1 cellular context compared by ENCODE assay signal in genomic region chr19:46844067-46844489, GRCh38.
A peak's percentile ranks its signal among the peaks of the same experiment; 100 is the strongest.
TF ChIP-seq lines count a peak whose summit lies in the region.

No MANE protein-coding gene starts in this region.

TF ChIP-seq in K562, 482 proteins besides CTCF, POLR2A, EP300 and RAD21 (continues in another document):
- TF ChIP-seq ZFP36 (IDR thresholded peaks at IDR 0.05; ENCODE audit: low read depth, low read length, partially characterized antibody) = no peak
- TF ChIP-seq KDM2B (CRISPR knock-in tag; IDR thresholded peaks at IDR 0.05) = no peak
- TF ChIP-seq ETS2 (tag; IDR thresholded peaks at IDR 0.05; ENCODE audit: borderline replicate concordance, poor library complexity, severe bottlenecking) = no peak
- peak; percentile 76 for TF ChIP-seq TAL1 (IDR thresholded peaks at IDR 0.05)
- TF ChIP-seq SAFB2 (IDR thresholded peaks at IDR 0.05; ENCODE audit: borderline replicate concordance, low read depth, low read length, severe bottlenecking) = no peak
- peak; percentile 87 for TF ChIP-seq CBFA2T3 (IDR thresholded peaks at IDR 0.05)
- no peak for TF ChIP-seq ZNF740 (CRISPR knock-in tag; IDR thresholded peaks at IDR 0.05)
- no peak for TF ChIP-seq ZNF740 (tag; IDR thresholded peaks at IDR 0.05)
- TF ChIP-seq ZNF24 (IDR thresholded peaks at IDR 0.05) = peak; percentile 31; the same call in 1 of the 2 replicates
- 0 out of 2 replicates have a peak, but pooled peaks have one; percentile 46 for TF ChIP-seq TARDBP (IDR thresholded peaks at IDR 0.05)
- TF ChIP-seq GMEB1 (CRISPR knock-in tag; IDR thresholded peaks at IDR 0.05) = no peak
- peak; percentile 51 to 55; a peak in 1 of 4 replicates for TF ChIP-seq ARNT (IDR thresholded peaks at IDR 0.05)
- TF ChIP-seq MAZ (CRISPR knock-in tag; conservative IDR thresholded peaks at IDR 0.05 in 1 of 2, IDR thresholded peaks at IDR 0.05 in 1 of 2) = 0 out of 4 replicates have a peak, but pooled peaks of 1 of the 2 experiments have one; percentile 55
- peak; percentile 60; the same call in 1 of the 2 replicates for TF ChIP-seq PHF21A (IDR thresholded peaks at IDR 0.05; ENCODE audit: borderline replicate concordance, low read depth)
- TF ChIP-seq TCF7L2 (IDR thresholded peaks at IDR 0.05; ENCODE audit: low read depth, low read length) = no peak
- TF ChIP-seq MLLT1 (IDR thresholded peaks at IDR 0.05) = peak in 1 of 2 experiments; percentile 64; a peak in 2 of 4 replicates
- 0 out of 2 replicates have a peak, but pooled peaks have one; percentile 6 for TF ChIP-seq MECOM (CRISPR knock-in tag; IDR thresholded peaks at IDR 0.05)
- TF ChIP-seq ZNF583 (CRISPR knock-in tag; IDR thresholded peaks at IDR 0.05) = no peak
- TF ChIP-seq SMARCC2 (IDR thresholded peaks at IDR 0.05; ENCODE audit: low read depth) = peak; percentile 88
- peak; percentile 94 for TF ChIP-seq HDAC2 (IDR thresholded peaks at IDR 0.05)
- 0 out of 2 replicates have a peak, but pooled peaks have one; percentile 44 for TF ChIP-seq ERF (CRISPR knock-in tag; IDR thresholded peaks at IDR 0.05)
- TF ChIP-seq CBFA2T2 (conservative IDR thresholded peaks at IDR 0.05) = peak; percentile 77
- no peak for TF ChIP-seq ZNF699 (CRISPR knock-in tag; IDR thresholded peaks at IDR 0.05; ENCODE audit: insufficient replicate concordance)
- TF ChIP-seq ZNF395 (CRISPR knock-in tag; IDR thresholded peaks at IDR 0.05) = 0 out of 2 replicates have a peak, but pooled peaks have one; percentile 34
- peak; percentile 29; the same call in 1 of the 2 replicates for TF ChIP-seq FOXM1 (IDR thresholded peaks at IDR 0.05; ENCODE audit: low read depth)
- TF ChIP-seq FOXM1 (CRISPR knock-in tag; IDR thresholded peaks at IDR 0.05; ENCODE audit: low read depth) = no peak
- TF ChIP-seq ZNF764 (CRISPR knock-in tag; IDR thresholded peaks at IDR 0.05; ENCODE audit: low read depth) = no peak
- TF ChIP-seq AFF1 (IDR thresholded peaks at IDR 0.05; ENCODE audit: low read depth in 1 of 2, partially characterized antibody in 2 of 2) = peak in 1 of 2 experiments; percentile 62
- TF ChIP-seq PHB2 (IDR thresholded peaks at IDR 0.05; ENCODE audit: low read depth) = peak; percentile 58; the same call in 1 of the 2 replicates
- TF ChIP-seq ZNF239 (CRISPR knock-in tag; IDR thresholded peaks at IDR 0.05) = peak; percentile 58
- TF ChIP-seq MTF1 (CRISPR knock-in tag; IDR thresholded peaks at IDR 0.05; ENCODE audit: borderline replicate concordance) = no peak
- TF ChIP-seq MBD2 (IDR thresholded peaks at IDR 0.05; ENCODE audit: borderline replicate concordance, low read depth) = no peak
- TF ChIP-seq DIDO1 (tag; IDR thresholded peaks at IDR 0.05; ENCODE audit: low read depth) = no peak
- TF ChIP-seq ATF3 (IDR thresholded peaks at IDR 0.05) = peak; percentile 90
- no peak for TF ChIP-seq ATF3 (CRISPR knock-in tag; conservative IDR thresholded peaks at IDR 0.05)
- TF ChIP-seq POU5F1 (IDR thresholded peaks at IDR 0.05; ENCODE audit: borderline replicate concordance, low read depth, low read length, partially characterized antibody) = no peak
- peak in 1 of 2 experiments; percentile 14; a peak in 1 of 3 replicates for TF ChIP-seq CBX3 (IDR thresholded peaks at IDR 0.05; ENCODE audit: borderline replicate concordance in 1 of 2, low read length in 2 of 2)
- TF ChIP-seq JUND (IDR thresholded peaks at IDR 0.05; ENCODE audit: borderline replicate concordance, low read depth, low read length) = peak; percentile 86
- TF ChIP-seq JUND (tag; IDR thresholded peaks at IDR 0.05; ENCODE audit: borderline replicate concordance, low read depth, low read length) = peak; percentile 85; the same call in 1 of the 3 replicates
- TF ChIP-seq CAMTA2 (CRISPR knock-in tag; conservative IDR thresholded peaks at IDR 0.05) = no peak
- peak; percentile 54; the same call in 1 of the 2 replicates for TF ChIP-seq KLF16 (IDR thresholded peaks at IDR 0.05)
- no peak for TF ChIP-seq RNF219 (CRISPR knock-in tag; IDR thresholded peaks at IDR 0.05)
- no peak; a peak in 1 of 4 replicates for TF ChIP-seq TBL1XR1 (IDR thresholded peaks at IDR 0.05; ENCODE audit: low read length in 2 of 2)
- peak; percentile 55; the same call in 1 of the 2 replicates for TF ChIP-seq ZKSCAN8 (CRISPR knock-in tag; IDR thresholded peaks at IDR 0.05)
- TF ChIP-seq GTF2B (IDR thresholded peaks at IDR 0.05; ENCODE audit: extremely low read depth, insufficient read length) = no peak
- TF ChIP-seq ELF2 (CRISPR knock-in tag; IDR thresholded peaks at IDR 0.05) = no peak
- no peak for TF ChIP-seq HDAC6 (IDR thresholded peaks at IDR 0.05; ENCODE audit: low read depth, low read length)
- peak; percentile 97 for TF ChIP-seq SMARCE1 (IDR thresholded peaks at IDR 0.05)
- no peak for TF ChIP-seq NR0B1 (IDR thresholded peaks at IDR 0.05; ENCODE audit: partially characterized antibody)
- TF ChIP-seq NCOR1 (IDR thresholded peaks at IDR 0.05) = peak; percentile 69
- peak; percentile 97 for TF ChIP-seq DPF2 (IDR thresholded peaks at IDR 0.05)
- TF ChIP-seq ELK1 (CRISPR knock-in tag; IDR thresholded peaks at IDR 0.05) = no peak
- peak; percentile 41; the same call in 1 of the 2 replicates for TF ChIP-seq MYC (IDR thresholded peaks at IDR 0.05; ENCODE audit: low read depth, low read length)
- TF ChIP-seq MYC (CRISPR knock-in tag; IDR thresholded peaks at IDR 0.05; ENCODE audit: borderline replicate concordance, low read depth) = no peak
- TF ChIP-seq ZNF224 (CRISPR knock-in tag; IDR thresholded peaks at IDR 0.05) = no peak
- TF ChIP-seq ZNF507 (tag; conservative IDR thresholded peaks at IDR 0.05) = no peak
